ENCODE assay signal across 8 cellular contexts in the genomic region with DNA sequence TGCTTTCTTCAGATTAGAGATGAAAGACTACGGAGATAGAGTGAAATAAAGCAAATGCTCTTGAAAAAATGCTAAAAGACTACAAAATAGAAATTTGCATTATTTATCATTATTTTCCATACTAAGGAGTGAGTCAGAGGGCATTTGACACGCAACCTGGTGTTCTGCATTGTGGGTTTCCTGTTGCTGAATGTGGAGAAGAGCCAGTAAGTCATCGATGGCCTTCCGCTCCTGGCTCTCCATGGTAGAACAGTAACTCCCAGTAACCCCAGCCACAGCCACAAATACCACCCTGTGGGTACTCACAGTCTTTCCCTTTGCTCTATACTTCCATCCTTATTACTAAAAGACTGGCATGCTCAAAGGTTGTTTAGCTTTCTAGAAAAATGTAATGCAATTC.
DNase-seq lines count a peak whose midpoint lies in the region; ATAC-seq lines count a peak whose summit lies in the region.

No MANE protein-coding gene starts in this region.

- ATAC-seq in CD4-positive, CD25-positive, alpha-beta regulatory T cell (ENCODE audit: low read depth in 2 of 2) = peak; percentile 34 to 64
- peak; percentile 93 for ATAC-seq in GM21381 (IDR thresholded peaks at IDR 0.05; ENCODE audit: unreplicated experiment)
- ATAC-seq in HG03575 (IDR thresholded peaks at IDR 0.05; ENCODE audit: extremely low read depth, insufficient number of reproducible peaks, low FRiP score, unreplicated experiment) = peak; percentile 59

- H3K27ac ChIP-seq in CD4-positive, CD25-positive, alpha-beta regulatory T cell (ENCODE audit: insufficient read depth, low read length, poor library complexity, severe bottlenecking) = no peak overlapping the region

- no peaks in the 10 kb centered on the region for H3K36me3 ChIP-seq in CD4-positive, CD25-positive, alpha-beta regulatory T cell (ENCODE audit: control insufficient read depth, insufficient read depth, low read length)

- H3K4me3 Mint-ChIP-seq in CD4-positive, CD25-positive, alpha-beta regulatory T cell = peak overlapping the region in 2 of 4 donors; percentile 22 to 47
- H3K4me3 Mint-ChIP-seq in activated T-cell treated with anti-CD3 and anti-CD28 coated beads, Interleukin-2, amount 50 U/mL, for 24 hours = peak overlapping the region; percentile 38

- H3K4me1 Mint-ChIP-seq in CD4-positive, CD25-positive, alpha-beta regulatory T cell = peaks cover 0 to 17% (median 10%) of the 10 kb centered on the region in 4 donors
- peaks cover 27% of the 10 kb centered on the region for H3K4me1 Mint-ChIP-seq in activated T-cell treated with anti-CD3 and anti-CD28 coated beads, Interleukin-2, amount 50 U/mL, for 24 hours (ENCODE audit: low read depth)

- no peaks in the 10 kb centered on the region for H3K36me3 Mint-ChIP-seq in CD4-positive, CD25-positive, alpha-beta regulatory T cell
- H3K36me3 Mint-ChIP-seq in activated T-cell treated with anti-CD3 and anti-CD28 coated beads, Interleukin-2, amount 50 U/mL, for 24 hours (ENCODE audit: low read depth) = no peaks in the 10 kb centered on the region

- peaks cover 12% of the 10 kb centered on the region for H3K27me3 ChIP-seq in CD4-positive, CD25-positive, alpha-beta regulatory T cell (ENCODE audit: control insufficient read depth, insufficient read depth, low read length)

- no peak overlapping the region for H3K27ac Mint-ChIP-seq in CD4-positive, CD25-positive, alpha-beta regulatory T cell
- peak overlapping the region; percentile 67 for H3K27ac Mint-ChIP-seq in activated T-cell treated with anti-CD3 and anti-CD28 coated beads, Interleukin-2, amount 50 U/mL, for 24 hours

- peaks cover 11% of the 10 kb centered on the region for H3K4me1 ChIP-seq in CD4-positive, CD25-positive, alpha-beta regulatory T cell (ENCODE audit: control insufficient read depth, insufficient read depth, low read length, poor library complexity, severe bottlenecking)

- H3K9me3 ChIP-seq in CD4-positive, CD25-positive, alpha-beta regulatory T cell (ENCODE audit: control insufficient read depth in 2 of 2, low read length in 2 of 2) = no peaks in the 10 kb centered on the region

- peaks cover 0 to 2% (median 0%) of the 10 kb centered on the region in 7 donors for H3K9me3 Mint-ChIP-seq in CD4-positive, CD25-positive, alpha-beta regulatory T cell
- H3K9me3 Mint-ChIP-seq in activated T-cell treated with anti-CD3 and anti-CD28 coated beads, Interleukin-2, amount 50 U/mL, for 24 hours = no peaks in the 10 kb centered on the region

- DNase-seq in CD4-positive, CD25-positive, alpha-beta regulatory T cell = peak in 1 of 3 donors; percentile 36
- peak; percentile 38 for DNase-seq in activated T-cell treated with anti-CD3 and anti-CD28 coated beads, Interleukin-2, amount 50 U/mL, for 24 hours
- DNase-seq in renal cortical epithelial cell (ENCODE audit: low read depth) (peak; percentile 85), AG08396 (ENCODE audit: low spot score) (no peak), NCI-H128 (lab: John Stamatoyannopoulos, UW; ENCODE audit: unreplicated experiment) (no peak), cerebellar nuclear complex (lab: John Stamatoyannopoulos, UW) (no peak)

- peaks cover 43% of the 10 kb centered on the region for H3K27me3 Mint-ChIP-seq in CD4-positive, CD25-positive, alpha-beta regulatory T cell
- peaks cover 8% of the 10 kb centered on the region for H3K27me3 Mint-ChIP-seq in activated T-cell treated with anti-CD3 and anti-CD28 coated beads, Interleukin-2, amount 50 U/mL, for 24 hours

- peak overlapping the region; percentile 66 for H3K4me3 ChIP-seq in CD4-positive, CD25-positive, alpha-beta regulatory T cell (ENCODE audit: low read depth, low read length)

Comparison
In these comparisons a context has a peak if more than half of its experiments do, and no peak if none do; other contexts are left out.
1. DNase-seq: peak in activated T-cell treated with anti-CD3 and anti-CD28 coated beads, Interleukin-2, amount 50 U/mL, for 24 hours (single experiment) and renal cortical epithelial cell (single experiment); none in AG08396 (single experiment), NCI-H128 (single experiment) and cerebellar nuclear complex (0 of 2).
2. Peak in every context shown above with its lines, with median percentiles within 50 percentile points of each other: ATAC-seq.